Comparison of ENCODE assay signal across 8 cellular contexts in the genomic region with DNA sequence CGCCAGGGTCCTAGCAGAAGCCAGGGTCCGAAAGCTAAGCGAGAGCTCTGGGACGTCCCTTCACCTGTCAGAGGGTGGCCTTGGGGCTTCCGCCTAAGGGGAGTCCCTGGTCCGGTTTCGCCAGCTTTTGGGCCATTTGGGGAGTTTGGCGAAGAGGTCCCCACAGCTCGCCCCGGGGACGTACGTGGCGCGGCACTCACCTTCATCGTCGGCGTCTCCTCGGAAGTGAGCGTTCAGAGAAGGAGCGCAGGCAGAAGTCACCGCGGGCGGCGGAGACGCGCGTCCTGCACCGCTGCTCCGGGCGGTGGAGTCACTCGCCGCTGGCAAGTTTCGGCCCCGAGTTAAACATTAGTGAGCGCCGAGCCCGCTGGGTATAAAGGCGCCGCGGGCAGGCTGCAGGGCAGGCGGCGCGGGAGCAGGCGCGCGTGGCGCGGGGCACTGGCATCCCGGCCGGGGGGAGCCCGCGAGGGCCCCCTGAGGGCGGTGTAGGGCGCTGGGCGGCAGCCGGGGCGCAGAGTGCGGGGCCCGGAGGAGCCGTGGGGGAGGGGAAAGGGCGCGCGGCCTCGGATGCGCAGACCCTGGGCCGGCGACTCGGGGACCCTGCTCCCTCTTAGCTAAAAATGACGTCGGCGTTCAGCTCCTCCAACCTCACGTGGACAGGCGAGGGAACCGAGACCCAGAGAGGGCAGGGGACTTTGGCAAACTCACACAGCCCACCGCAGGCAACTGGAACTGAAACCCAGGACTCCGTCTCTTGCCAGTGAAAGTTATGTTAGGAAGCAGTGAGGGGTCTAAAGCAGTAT. TPM values are rescaled to one million over a fixed set of nuclear protein-coding genes. Genes with fewer than 3 reads are reported as not detected.
DNase-seq lines count a peak whose midpoint lies in the region; ATAC-seq and TF ChIP-seq lines count a peak whose summit lies in the region.

Gene DPP4 (minus strand): TSS at position 440 of the 803 bp plus-strand sequence. CDS start 234 bp downstream, at position 206.

- POLR2A ChIA-PET in OCI-LY7 (lab: Charles Lee): no interaction called here

- CTCF ChIA-PET in OCI-LY7 (lab: Charles Lee; ENCODE audit: unreplicated experiment): no interaction called here

- no TSS peak for BruUV-seq in OCI-LY7 (replicated peaks; lab: Mats Ljungman, UMichigan)

- H3K27ac Mint-ChIP-seq in brain: peak within 1 kb of the TSS in 4 of 5 experiments; percentile 33 to 56 (median 46)

- H3K4me3 ChIP-seq in BLaER1 (peak within 1 kb of the TSS; percentile 64), OCI-LY7 (ENCODE audit: low read depth, low read length, poor library complexity, severe bottlenecking) (no peak within 1 kb of the TSS)

- H3K4me3 Mint-ChIP-seq in brain: peak within 1 kb of the TSS; percentile 84 to 88 (median 84)

- peak within 1 kb of the TSS; percentile 71 for H3K4me2 ChIP-seq in BLaER1
- H3K4me2 ChIP-seq in OCI-LY7 (ENCODE audit: low read length): no peak within 1 kb of the TSS

- H3K27ac ChIP-seq in BLaER1: no peak within 1 kb of the TSS
- no peak within 1 kb of the TSS for H3K27ac ChIP-seq in OCI-LY7 (ENCODE audit: low read depth, low read length, poor library complexity, severe bottlenecking)

- no peaks in the 10 kb centered on the region for H3K9me2 ChIP-seq in OCI-LY7 (ENCODE audit: insufficient read depth, low read length)

- H3K4me1 ChIP-seq in BLaER1 (no peaks in the 10 kb centered on the region), OCI-LY7 (ENCODE audit: insufficient read depth, low read length, poor library complexity, severe bottlenecking) (no peaks in the 10 kb centered on the region)

- H3K9ac ChIP-seq in BLaER1: no peak within 1 kb of the TSS

- ATAC-seq in GM19025 (IDR thresholded peaks at IDR 0.05; ENCODE audit: low read depth, unreplicated experiment): peak; percentile 90
- peak; percentile 88 for ATAC-seq in HG03139 (IDR thresholded peaks at IDR 0.05; ENCODE audit: unreplicated experiment)

- H3K27me3 ChIP-seq in BLaER1: peaks cover 25% of the 10 kb centered on the region

- no peaks in the 10 kb centered on the region for H3K79me2 ChIP-seq in OCI-LY7 (ENCODE audit: insufficient read depth, low read depth, low read length)

- peaks cover 22% of the 10 kb centered on the region for H3K9me3 ChIP-seq in BLaER1
- H3K9me3 ChIP-seq in OCI-LY7 (ENCODE audit: low read length): no peaks in the 10 kb centered on the region

- H2AFZ ChIP-seq in OCI-LY7 (ENCODE audit: low read length): no peak within 1 kb of the TSS

- H3K27me3 Mint-ChIP-seq in brain: peaks cover 24% of the 10 kb centered on the region

- peaks cover 24% of the 10 kb centered on the region for H3K4me1 Mint-ChIP-seq in brain

- H4K20me1 ChIP-seq in BLaER1 (no peaks in the 10 kb centered on the region), OCI-LY7 (ENCODE audit: insufficient read depth, low read length) (no peaks in the 10 kb centered on the region)

- peak; percentile 19 to 71 (median 34) for DNase-seq in T-helper 1 cell
- DNase-seq in left kidney (ENCODE audit: low read depth, low spot score): peak; percentile 84
- DNase-seq in stimulated activated CD4-positive, alpha-beta T cell treated with anti-CD3 and anti-CD28 coated beads, Interleukin-4, amount 100 ng/mL, for 24 hours: peak; percentile 54
- no peak for DNase-seq in OCI-LY7 (ENCODE audit: low spot score)

- no peaks in the 10 kb centered on the region for H3K36me3 ChIP-seq in BLaER1
- no peaks in the 10 kb centered on the region for H3K36me3 ChIP-seq in OCI-LY7 (ENCODE audit: insufficient read depth, low read length)

- TF ChIP-seq CTCF in brain (conservative IDR thresholded peaks at IDR 0.05) (no peak), OCI-LY7 (conservative IDR thresholded peaks at IDR 0.05; ENCODE audit: low read length) (no peak)

- H3K9me3 Mint-ChIP-seq in brain: peaks cover 4 to 16% (median 13%) of the 10 kb centered on the region in 5 experiments

- intact Hi-C loops in OCI-LY7 (cut with micrococcal nuclease; ENCODE audit: unreplicated experiment): no loop called here

- no peaks in the 10 kb centered on the region for H3K36me3 Mint-ChIP-seq in brain

RNA-seq across cellular contexts. Expression of gene DPP4, which starts in this region (rescaled TPM):
- polyA plus RNA-seq in brain (ENCODE audit: insufficient read depth, low read depth, low replicate concordance): 0.20 TPM
- total RNA-seq in OCI-LY7 (2014; rRNA removed; shearing (Covaris generic)): not detected in 2 replicates
- not detected in 2 replicates for total RNA-seq in OCI-LY7 (2022)
